In genomic region chr5:3102531-3102930, GRCh38 we compare ENCODE assay signal across 1 cellular context.
TF ChIP-seq lines count a peak whose summit lies in the region.

No MANE protein-coding gene starts in this region.

TF ChIP-seq in WTC11, 78 proteins besides CTCF, POLR2A, EP300 and RAD21 (continued from another document):
- no peak for TF ChIP-seq ATF2 (CRISPR knock-in tag; IDR thresholded peaks at IDR 0.05; ENCODE audit: borderline replicate concordance, low read depth)
- no peak for TF ChIP-seq ZNF232 (CRISPR knock-in tag; IDR thresholded peaks at IDR 0.05)
- TF ChIP-seq FOXP1 (CRISPR knock-in tag; IDR thresholded peaks at IDR 0.05; ENCODE audit: borderline replicate concordance) = no peak
- TF ChIP-seq MAX (CRISPR knock-in tag; IDR thresholded peaks at IDR 0.05) = no peak
- TF ChIP-seq NFE2L1 (CRISPR knock-in tag; IDR thresholded peaks at IDR 0.05) = no peak
- TF ChIP-seq ATF3 (CRISPR knock-in tag; conservative IDR thresholded peaks at IDR 0.05) = no peak
- TF ChIP-seq ELF4 (CRISPR knock-in tag; IDR thresholded peaks at IDR 0.05; ENCODE audit: low read depth) = no peak
- no peak for TF ChIP-seq CREM (CRISPR knock-in tag; IDR thresholded peaks at IDR 0.05)
- TF ChIP-seq ZNF263 (CRISPR knock-in tag; IDR thresholded peaks at IDR 0.05; ENCODE audit: low read depth) = no peak
- no peak for TF ChIP-seq RORB (CRISPR knock-in tag; IDR thresholded peaks at IDR 0.05)
- no peak for TF ChIP-seq TP53 (CRISPR knock-in tag; IDR thresholded peaks at IDR 0.05)
- TF ChIP-seq IRF1 (CRISPR knock-in tag; IDR thresholded peaks at IDR 0.05) = no peak
- no peak for TF ChIP-seq NFYB (CRISPR knock-in tag; conservative IDR thresholded peaks at IDR 0.05; ENCODE audit: low read depth)
